11 cellular contexts compared by ENCODE assay signal in genomic region chr13:98976338-98976737, GRCh38. TPM values are rescaled to one million over a fixed set of nuclear protein-coding genes. Genes with fewer than 3 reads are reported as not detected.
A peak's percentile ranks its signal among the peaks of the same experiment; 100 is the strongest.
DNase-seq lines count a peak whose midpoint lies in the region; ATAC-seq and TF ChIP-seq lines count a peak whose summit lies in the region.
"Had no signal": no experiment of that assay in that cellular context is flagged by ENCODE, and none has a peak within 500 bp of the region (broad histone marks: within the 10 kb centered on the region; RNA-seq: fewer than 3 reads in every experiment).

No MANE protein-coding gene starts in this region.

- TF ChIP-seq CTCF in left ventricle myocardium inferior (IDR thresholded peaks at IDR 0.05; ENCODE audit: borderline replicate concordance) (no peak), choroid plexus epithelial cell (conservative IDR thresholded peaks at IDR 0.05; ENCODE audit: low read depth, low read length) (no peak)

- peaks cover 75% of the 10 kb centered on the region for H3K4me1 ChIP-seq in left ventricle myocardium inferior
- peaks cover 0 to 81% of the 10 kb centered on the region in 2 donors for H3K4me1 ChIP-seq in muscle layer of duodenum (ENCODE audit: control insufficient read depth in 1 of 2, insufficient read depth in 2 of 2, low read length in 2 of 2)

- intact Hi-C loops in left ventricle myocardium inferior (cut with micrococcal nuclease) (loop anchor here (10.0 kb wide), 1 partner anchor 62 kb away; no protein-coding TSS in a partner anchor), cardiac septum (cut with DNase I) (loop anchor here (10.0 kb wide), 1 partner anchor 108 kb away; no protein-coding TSS in a partner anchor)

- H3K36me3 ChIP-seq in left ventricle myocardium inferior (no peaks in the 10 kb centered on the region), muscle layer of duodenum (ENCODE audit: control insufficient read depth in 1 of 2, insufficient read depth in 2 of 2, low read length in 2 of 2) (no peaks in the 10 kb centered on the region)

- ATAC-seq in HG03442 (IDR thresholded peaks at IDR 0.05; ENCODE audit: unreplicated experiment), result no peak
- no peak for ATAC-seq in GM21619 (IDR thresholded peaks at IDR 0.05; ENCODE audit: unreplicated experiment)
- ATAC-seq: stimulated activated effector memory CD8-positive, alpha-beta T cell treated with anti-CD3 and anti-CD28 coated beads, Interleukin-12 subunit alpha, Interleukin-12 subunit beta, amount 100 ng/mL, for 72 hours had no signal

- no peak for DNase-seq in left ventricle myocardium inferior
- no peak for DNase-seq in cardiac septum (ENCODE audit: low spot score)
- peak; percentile 82 for DNase-seq in choroid plexus epithelial cell (ENCODE audit: low read depth)
- no peak for DNase-seq in NCI-H526 (lab: John Stamatoyannopoulos, UW)
- DNase-seq in stimulated activated CD4-positive, alpha-beta T cell treated with anti-CD3 and anti-CD28 coated beads, Interleukin-2, amount 100 ng/mL, for 24 hours, result no peak
- DNase-seq: activated CD8-positive, alpha-beta T cell treated with anti-CD3 and anti-CD28 coated beads for 36 hours; effector memory CD4-positive, alpha-beta T cell had no signal

- H3K9me3 ChIP-seq in left ventricle myocardium inferior (replicated peaks) (no peaks in the 10 kb centered on the region), muscle layer of duodenum (ENCODE audit: control insufficient read depth in 1 of 2, low read length in 2 of 2) (no peaks in the 10 kb centered on the region)

- H3K27ac ChIP-seq in left ventricle myocardium inferior (replicated peaks) (peak overlapping the region; percentile 92), muscle layer of duodenum (ENCODE audit: low read length) (peak overlapping the region; percentile 18)

- H3K4me3 ChIP-seq in left ventricle myocardium inferior (peak overlapping the region; percentile 70), choroid plexus epithelial cell (ENCODE audit: low read depth, low read length) (no peak overlapping the region), muscle layer of duodenum (ENCODE audit: low read depth in 1 of 2, low read length in 2 of 2) (peak overlapping the region; percentile 2 to 64)

- H3K27me3 ChIP-seq in left ventricle myocardium inferior (ENCODE audit: low read depth), result no peaks in the 10 kb centered on the region
- no peaks in the 10 kb centered on the region for H3K27me3 ChIP-seq in muscle layer of duodenum (ENCODE audit: low read depth, low read length)

RNA-seq across cellular contexts. Expression of gene DOCK9, which starts 1.5 kb away (rescaled TPM):
- 36.8 TPM for total RNA-seq in left ventricle myocardium inferior
- total RNA-seq in cardiac septum, result 30.6 TPM
